ENCODE assay signal across 27 cellular contexts in genomic region chr12:85821216-85821615, GRCh38. TPM values are rescaled to one million over a fixed set of nuclear protein-coding genes. Genes with fewer than 3 reads are reported as not detected.
"Had no signal": no experiment of that assay in that cellular context is flagged by ENCODE, and none has a peak within 500 bp of the region (broad histone marks: within the 10 kb centered on the region; RNA-seq: fewer than 3 reads in every experiment).

No MANE protein-coding gene starts in this region.

- H3K4me1 ChIP-seq: breast epithelium, Peyer's patch had no signal

- H3K27me3 Mint-ChIP-seq: activated CD8-positive, alpha-beta T cell treated with anti-CD3 and anti-CD28 coated beads for 36 hours; activated naive CD4-positive, alpha-beta T cell treated with anti-CD3 and anti-CD28 coated beads, Interleukin-2, amount 10 ng/mL, durations not matched to agents 7 days and 5 days; activated naive CD8-positive, alpha-beta T cell treated with anti-CD3 and anti-CD28 coated beads for 36 hours had no signal

- H3K27ac Mint-ChIP-seq: activated CD8-positive, alpha-beta T cell treated with anti-CD3 and anti-CD28 coated beads for 36 hours; activated naive CD4-positive, alpha-beta T cell treated with anti-CD3 and anti-CD28 coated beads, Interleukin-2, amount 10 ng/mL, durations not matched to agents 7 days and 5 days; activated naive CD8-positive, alpha-beta T cell treated with anti-CD3 and anti-CD28 coated beads for 36 hours; activated T-cell treated with anti-CD3 and anti-CD28 coated beads, Interleukin-2, amount 50 U/mL, for 72 hours; activated T-helper 2 cell treated with anti-CD3 and anti-CD28 coated beads, Interferon-gamma antibody, Interleukin-2, Interleukin-4, amounts not matched to agents 10 μg/mL and 5 μg/mL and 100 μg/mL, durations not matched to agents 14 hours and 24 hours and 36 hours; T-helper 1 cell treated with Interleukin-12 subunit alpha and Interleukin-12 subunit beta and Interleukin-4 antibody, amounts not matched to agents 30 μg/mL and 1 μg/mL, for 36 hours had no signal

- H3K27me3 ChIP-seq: breast epithelium, MG63, Peyer's patch, SJCRH30 had no signal

- H3K4me3 Mint-ChIP-seq: activated CD8-positive, alpha-beta T cell treated with anti-CD3 and anti-CD28 coated beads for 36 hours; activated naive CD4-positive, alpha-beta T cell treated with anti-CD3 and anti-CD28 coated beads, Interleukin-2, amount 10 ng/mL, durations not matched to agents 7 days and 5 days; activated naive CD8-positive, alpha-beta T cell treated with anti-CD3 and anti-CD28 coated beads for 36 hours; activated T-cell treated with anti-CD3 and anti-CD28 coated beads, Interleukin-2, amount 50 U/mL, for 72 hours; T-helper 1 cell treated with Interleukin-12 subunit alpha and Interleukin-12 subunit beta and Interleukin-4 antibody, amounts not matched to agents 30 μg/mL and 1 μg/mL, for 36 hours had no signal

- H3K36me3 Mint-ChIP-seq: activated naive CD4-positive, alpha-beta T cell treated with anti-CD3 and anti-CD28 coated beads, Interleukin-2, amount 10 ng/mL, durations not matched to agents 7 days and 5 days; activated naive CD8-positive, alpha-beta T cell treated with anti-CD3 and anti-CD28 coated beads for 36 hours had no signal

- H3K36me3 ChIP-seq: breast epithelium, MG63, Peyer's patch, SJCRH30 had no signal

- H3K4me1 Mint-ChIP-seq: activated naive CD4-positive, alpha-beta T cell treated with anti-CD3 and anti-CD28 coated beads, Interleukin-2, amount 10 ng/mL, durations not matched to agents 7 days and 5 days; activated naive CD8-positive, alpha-beta T cell treated with anti-CD3 and anti-CD28 coated beads for 36 hours had no signal

- DNase-seq: activated CD4-positive, alpha-beta T cell treated with anti-CD3 and anti-CD28 coated beads for 4 hours; activated CD8-positive, alpha-beta memory T cell treated with anti-CD3 and anti-CD28 coated beads, Interleukin-2, amount 50 U/mL, for 4 hours; activated CD8-positive, alpha-beta T cell treated with anti-CD3 and anti-CD28 coated beads for 36 hours; activated gamma-delta T cell treated with Interleukin-2 at 50 U/mL for 16 hours; activated naive CD4-positive, alpha-beta T cell treated with anti-CD3 and anti-CD28 coated beads, Interleukin-2, amount 10 ng/mL, durations not matched to agents 7 days and 5 days; activated naive CD8-positive, alpha-beta T cell treated with anti-CD3 and anti-CD28 coated beads for 36 hours; activated T-cell treated with anti-CD3 and anti-CD28 coated beads, Interleukin-2, amount 50 U/mL, for 72 hours; anterior cingulate cortex; caudate nucleus; MG63; MV-4-11; NCI-H1105; NCI-H1436; NCI-H187 treated with DMSO at 0.1 percent for 48 hours; NCI-H2081 treated with DMSO at 0.1 percent for 48 hours; NCI-H2227 treated with DMSO at 0.1 percent for 48 hours; NCI-H526; NCI-H774; Peyer's patch; Right ventricle myocardium superior had no signal

- H3K4me3 ChIP-seq: breast epithelium, MG63, Peyer's patch, SJCRH30 had no signal

- H3K9me3 Mint-ChIP-seq: activated CD8-positive, alpha-beta T cell treated with anti-CD3 and anti-CD28 coated beads for 36 hours; activated naive CD4-positive, alpha-beta T cell treated with anti-CD3 and anti-CD28 coated beads, Interleukin-2, amount 10 ng/mL, durations not matched to agents 7 days and 5 days; activated naive CD8-positive, alpha-beta T cell treated with anti-CD3 and anti-CD28 coated beads for 36 hours; T-helper 1 cell treated with Interleukin-12 subunit alpha and Interleukin-12 subunit beta and Interleukin-4 antibody, amounts not matched to agents 30 μg/mL and 1 μg/mL, for 36 hours had no signal

- H3K27ac ChIP-seq: breast epithelium, Peyer's patch, RWPE1, SJCRH30 had no signal

- ATAC-seq: activated CD4-positive, CD25-positive, alpha-beta regulatory T cell treated with anti-CD3 and anti-CD28 coated beads, Interleukin-2, amount 50 U/mL, for 24 hours; activated CD8-positive, alpha-beta T cell treated with anti-CD3 and anti-CD28 coated beads for 36 hours; activated T-cell treated with anti-CD3 and anti-CD28 coated beads, Interleukin-2, amount 50 U/mL, for 72 hours had no signal

- H3K9me3 ChIP-seq: breast epithelium, MG63, Peyer's patch, SJCRH30 had no signal

RNA-seq across cellular contexts. Expression of gene RASSF9, which starts 15.0 kb away (rescaled TPM):
- total RNA-seq: activated CD8-positive, alpha-beta T cell treated with anti-CD3 and anti-CD28 coated beads for 36 hours; activated naive CD8-positive, alpha-beta T cell treated with anti-CD3 and anti-CD28 coated beads for 36 hours; activated T-cell treated with anti-CD3 and anti-CD28 coated beads, Interleukin-2, amount 50 U/mL, for 72 hours; activated T-helper 2 cell treated with anti-CD3 and anti-CD28 coated beads, Interferon-gamma antibody, Interleukin-2, Interleukin-4, amounts not matched to agents 10 μg/mL and 5 μg/mL and 100 μg/mL, durations not matched to agents 14 hours and 24 hours and 36 hours; OCI-LY7 had no signal

RNA-seq across cellular contexts. Expression of gene NTS, which starts 52.9 kb away (rescaled TPM):
- total RNA-seq: activated CD8-positive, alpha-beta T cell treated with anti-CD3 and anti-CD28 coated beads for 36 hours; activated naive CD8-positive, alpha-beta T cell treated with anti-CD3 and anti-CD28 coated beads for 36 hours; activated T-cell treated with anti-CD3 and anti-CD28 coated beads, Interleukin-2, amount 50 U/mL, for 72 hours; activated T-helper 2 cell treated with anti-CD3 and anti-CD28 coated beads, Interferon-gamma antibody, Interleukin-2, Interleukin-4, amounts not matched to agents 10 μg/mL and 5 μg/mL and 100 μg/mL, durations not matched to agents 14 hours and 24 hours and 36 hours; OCI-LY7; Right ventricle myocardium superior; SJCRH30 had no signal
